13 cellular contexts compared by ENCODE assay signal in the genomic region with DNA sequence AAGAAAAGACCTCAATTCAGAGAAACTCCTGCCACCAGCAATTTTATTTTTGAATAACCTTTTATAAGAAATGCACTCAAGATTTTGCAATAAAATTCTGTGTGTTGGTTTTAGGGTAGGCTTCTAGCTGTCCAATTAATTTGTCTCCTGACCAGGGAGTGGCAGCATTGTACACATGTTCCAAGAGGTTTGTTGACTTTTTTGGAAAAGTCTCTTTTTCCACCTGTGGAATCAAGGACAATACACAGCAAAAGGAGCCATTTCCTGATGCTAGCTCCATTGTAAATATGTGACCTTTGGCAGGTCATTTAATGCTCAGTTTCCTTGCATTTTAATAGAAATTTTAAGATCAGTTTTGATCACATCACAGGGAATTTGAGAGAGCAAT. TPM values are rescaled to one million over a fixed set of nuclear protein-coding genes. Genes with fewer than 3 reads are reported as not detected.
DNase-seq lines count a peak whose midpoint lies in the region; ATAC-seq and TF ChIP-seq lines count a peak whose summit lies in the region.
"Had no signal": no experiment of that assay in that cellular context is flagged by ENCODE, and none has a peak within 500 bp of the region (broad histone marks: within the 10 kb centered on the region; RNA-seq: fewer than 3 reads in every experiment).

No MANE protein-coding gene starts in this region.

- TF ChIP-seq POLR2A in adrenal gland (IDR thresholded peaks at IDR 0.05): no peak

- peaks cover 36 to 50% of the 10 kb centered on the region in 2 donors for H3K36me3 Mint-ChIP-seq in activated T-cell treated with anti-CD3 and anti-CD28 coated beads, Interleukin-2, amount 50 U/mL, for 72 hours (ENCODE audit: insufficient read depth in 2 of 2)

- intact Hi-C loops in right cardiac atrium (cut with DNase I): loop anchor here in 1 of 4 donors (5.0 kb wide), 1 partner anchor 107 kb away; the partner anchor contains the start of gene GIMAP6
- intact Hi-C loops in tibial artery (cut with DNase I; ENCODE audit: low total_unique reads): no loop called here
- intact Hi-C loops in adrenal gland (cut with DNase I): no loop called here

- DNase-seq in activated T-cell treated with anti-CD3 and anti-CD28 coated beads, Interleukin-2, amount 50 U/mL, for 72 hours: no peak
- DNase-seq in activated T-cell treated with anti-CD3 and anti-CD28 coated beads, Interleukin-2, amount 50 U/mL, for 48 hours: no peak
- DNase-seq in right cardiac atrium (no peak), tibial artery (no peak), adrenal gland (no peak), RPMI8226 (no peak)
- DNase-seq: activated B cell treated with CpG ODN at 0.5 μM for 24 hours, NCI-H510A, ovary had no signal

- TF ChIP-seq CTCF in VCaP (conservative IDR thresholded peaks at IDR 0.05): peak; percentile 72
- no peak for TF ChIP-seq CTCF in tibial artery (IDR thresholded peaks at IDR 0.05)
- peak in 1 of 6 experiments; percentile 9 for TF ChIP-seq CTCF in adrenal gland (IDR thresholded peaks at IDR 0.05)

- H3K36me3 ChIP-seq in tibial artery (peaks cover 0 to 11% (median 0%) of the 10 kb centered on the region in 3 donors), adrenal gland (replicated peaks in 1 of 2) (no peaks in the 10 kb centered on the region)
- H3K36me3 ChIP-seq: cardiac muscle cell, ovary had no signal

- no peak overlapping the region for H3K27ac ChIP-seq in VCaP
- no peak overlapping the region for H3K27ac ChIP-seq in right cardiac atrium (ENCODE audit: low read length)
- no peak overlapping the region for H3K27ac ChIP-seq in tibial artery
- H3K27ac ChIP-seq in adrenal gland: peak overlapping the region in 2 of 5 donors; percentile 66 to 87
- H3K27ac ChIP-seq: cardiac muscle cell, ovary had no signal

- peaks cover 92% of the 10 kb centered on the region for H3K4me1 Mint-ChIP-seq in activated T-cell treated with anti-CD3 and anti-CD28 coated beads, Interleukin-2, amount 50 U/mL, for 72 hours (ENCODE audit: low read depth)

- H3K27me3 Mint-ChIP-seq in activated T-cell treated with anti-CD3 and anti-CD28 coated beads, Interleukin-2, amount 50 U/mL, for 72 hours (ENCODE audit: low read depth): no peaks in the 10 kb centered on the region

- ATAC-seq in activated T-cell treated with anti-CD3 and anti-CD28 coated beads, Interleukin-2, amount 50 U/mL, for 72 hours (replicated peaks in 1 of 2): no peak
- ATAC-seq in right cardiac atrium (peak in 1 of 2 donors; percentile 40), GM21825 (IDR thresholded peaks at IDR 0.05; ENCODE audit: unreplicated experiment) (no peak)

- H3K27me3 ChIP-seq in right cardiac atrium (ENCODE audit: control insufficient read depth, insufficient read depth): no peaks in the 10 kb centered on the region
- no peaks in the 10 kb centered on the region for H3K27me3 ChIP-seq in tibial artery
- H3K27me3 ChIP-seq in adrenal gland: no peaks in the 10 kb centered on the region
- H3K27me3 ChIP-seq: ovary had no signal

- H3K4me3 Mint-ChIP-seq in activated T-cell treated with anti-CD3 and anti-CD28 coated beads, Interleukin-2, amount 50 U/mL, for 72 hours: peak overlapping the region; percentile 91 to 97
- H3K4me3 Mint-ChIP-seq: activated B cell treated with CpG ODN at 0.5 μM for 24 hours had no signal

- H3K4me3 ChIP-seq in right cardiac atrium (ENCODE audit: low read length): peak overlapping the region; percentile 50
- H3K4me3 ChIP-seq in tibial artery: peak overlapping the region; percentile 36 to 42
- peak overlapping the region in 1 of 4 donors; percentile 38 for H3K4me3 ChIP-seq in adrenal gland
- H3K4me3 ChIP-seq: cardiac muscle cell had no signal

- H3K9me3 ChIP-seq in right cardiac atrium (ENCODE audit: control insufficient read depth, low read length): no peaks in the 10 kb centered on the region
- H3K9me3 ChIP-seq in tibial artery: no peaks in the 10 kb centered on the region
- H3K9me3 ChIP-seq in adrenal gland (replicated peaks in 1 of 3): no peaks in the 10 kb centered on the region
- H3K9me3 ChIP-seq: ovary had no signal

- H3K27ac Mint-ChIP-seq in activated T-cell treated with anti-CD3 and anti-CD28 coated beads, Interleukin-2, amount 50 U/mL, for 72 hours: peak overlapping the region; percentile 97
- H3K27ac Mint-ChIP-seq: activated B cell treated with CpG ODN at 0.5 μM for 24 hours had no signal

- H3K9me3 Mint-ChIP-seq in activated T-cell treated with anti-CD3 and anti-CD28 coated beads, Interleukin-2, amount 50 U/mL, for 72 hours: peaks cover 4% of the 10 kb centered on the region in 2 donors
- H3K9me3 Mint-ChIP-seq: activated B cell treated with CpG ODN at 0.5 μM for 24 hours had no signal

- peaks cover 7% of the 10 kb centered on the region for H3K4me1 ChIP-seq in right cardiac atrium (ENCODE audit: control insufficient read depth, insufficient read depth, low read length)
- H3K4me1 ChIP-seq in tibial artery: no peaks in the 10 kb centered on the region
- no peaks in the 10 kb centered on the region for H3K4me1 ChIP-seq in adrenal gland (replicated peaks in 1 of 2)

RNA-seq across cellular contexts. Expression of gene GIMAP5, which starts 1.8 kb away (rescaled TPM):
- 10 to 100 TPM; 43.5 to 50.5 TPM for total RNA-seq in activated T-cell treated with anti-CD3 and anti-CD28 coated beads, Interleukin-2, amount 50 U/mL, for 72 hours
- total RNA-seq in right cardiac atrium (10 to 100 TPM in 3 of 4 donors, 1 to 10 TPM in 1; 9.3 to 24.2 (median 11.1) TPM), adrenal gland (10 to 100 TPM in 7 of 8 donors, 1 to 10 TPM in 1; 7.9 to 65.0 (median 19.2) TPM)
- polyA plus RNA-seq in right cardiac atrium (22.3 TPM), adrenal gland (10 to 100 TPM; 13.2 to 32.9 (median 29.7) TPM)

RNA-seq across cellular contexts. Expression of gene GIMAP1, which starts 22.6 kb away (rescaled TPM):
- total RNA-seq in activated T-cell treated with anti-CD3 and anti-CD28 coated beads, Interleukin-2, amount 50 U/mL, for 72 hours: 1 to 10 TPM; 5.5 to 9.3 TPM
- total RNA-seq in right cardiac atrium (1 to 10 TPM; 3.3 to 6.7 (median 4.5) TPM), adrenal gland (10 to 100 TPM in 1 of 8 donors, 1 to 10 TPM in 7; 2.4 to 11.2 (median 7.9) TPM)
- polyA plus RNA-seq in right cardiac atrium (7.8 TPM), adrenal gland (1 to 10 TPM; 1.5 to 4.7 (median 4.2) TPM)
- total RNA-seq: H4 had no signal
- polyA plus RNA-seq: cardiac muscle cell had no signal

RNA-seq across cellular contexts. Expression of gene GIMAP2, which starts 53.5 kb away (rescaled TPM):
- 10 to 100 TPM; 47.8 to 59.4 TPM for total RNA-seq in activated T-cell treated with anti-CD3 and anti-CD28 coated beads, Interleukin-2, amount 50 U/mL, for 72 hours
- total RNA-seq in right cardiac atrium (1 to 10 TPM; 4.5 to 8.3 (median 6.5) TPM), adrenal gland (10 to 100 TPM in 7 of 8 donors, 1 to 10 TPM in 1; 8.1 to 23.6 (median 15.5) TPM)
- polyA plus RNA-seq in right cardiac atrium (4.1 TPM), adrenal gland (10 to 100 TPM in 1 of 3 donors, 1 to 10 TPM in 2; 5.2 to 10.9 (median 7.8) TPM)
- total RNA-seq: cardiac muscle cell had no signal
- polyA plus RNA-seq: cardiac muscle cell had no signal
